8 cellular contexts compared by ENCODE assay signal in genomic region chr4:127479031-127479622, GRCh38.
DNase-seq lines count a peak whose midpoint lies in the region; ATAC-seq and TF ChIP-seq lines count a peak whose summit lies in the region.

No MANE protein-coding gene starts in this region.

- TF ChIP-seq EP300 in upper lobe of left lung (IDR thresholded peaks at IDR 0.05) = no peak

- H3K9me3 ChIP-seq in upper lobe of left lung = no peaks in the 10 kb centered on the region

- TF ChIP-seq POLR2A in upper lobe of left lung (IDR thresholded peaks at IDR 0.05) = no peak

- ATAC-seq in foreskin keratinocyte (peak; percentile 49), upper lobe of left lung (ENCODE audit: low FRiP score in 2 of 2) (no peak), left colon (no peak)

- in situ Hi-C loops in Caki2 (cut with HindIII; ENCODE audit: low pct_unique_long_range_greater_than_20kb, low sequenced_read_pairs) = no loop called here

- no peak overlapping the region for H3K4me3 ChIP-seq in upper lobe of left lung

- no peaks in the 10 kb centered on the region for H3K4me1 ChIP-seq in foreskin keratinocyte
- no peaks in the 10 kb centered on the region for H3K4me1 ChIP-seq in upper lobe of left lung

- H3K27ac ChIP-seq in foreskin keratinocyte = no peak overlapping the region
- no peak overlapping the region for H3K27ac ChIP-seq in upper lobe of left lung

- TF ChIP-seq CTCF in foreskin keratinocyte (conservative IDR thresholded peaks at IDR 0.05) (peak; percentile 69), upper lobe of left lung (IDR thresholded peaks at IDR 0.05) (peak in 4 of 6 experiments; percentile 7 to 29 (median 22))

- H3K36me3 ChIP-seq in upper lobe of left lung = no peaks in the 10 kb centered on the region

- peak; percentile 1 for DNase-seq in Caki2 (ENCODE audit: low read depth)
- peak; percentile 9 for DNase-seq in HCEC 1CT
- peak; percentile 21 for DNase-seq in RPMI7951 (ENCODE audit: low read depth)
- DNase-seq in foreskin keratinocyte = peak in 1 of 2 donors; percentile 20
- DNase-seq in upper lobe of left lung = no peak
- DNase-seq in left colon = no peak
- DNase-seq in GDM1 (lab: John Stamatoyannopoulos, UW) = no peak
- DNase-seq in stimulated activated naive CD4-positive, alpha-beta T cell (lab: John Stamatoyannopoulos, UW) = no peak

- no peaks in the 10 kb centered on the region for H3K27me3 ChIP-seq in foreskin keratinocyte
- no peaks in the 10 kb centered on the region for H3K27me3 ChIP-seq in upper lobe of left lung

- intact Hi-C loops in left colon (cut with DNase I, micrococcal nuclease) = no loop called here

Comparison
In these comparisons a context has a peak if more than half of its experiments do, and no peak if none do; other contexts are left out.
1. DNase-seq: peak in Caki2 (single experiment), HCEC 1CT (single experiment) and RPMI7951 (single experiment); none in upper lobe of left lung (0 of 2), left colon (0 of 2), GDM1 (single experiment) and stimulated activated naive CD4-positive, alpha-beta T cell (0 of 6).